In genomic region chr5:141878186-141878770, GRCh38 we compare ENCODE assay signal across 8 cellular contexts. TPM values are rescaled to one million over a fixed set of nuclear protein-coding genes. Genes with fewer than 3 reads are reported as not detected.
DNase-seq lines count a peak whose midpoint lies in the region; ATAC-seq and TF ChIP-seq lines count a peak whose summit lies in the region.

Gene PCDH1, minus strand, starts transcription at chr5:141878410. Its CDS starts 148 bp downstream, at chr5:141878262.

- peaks cover 0 to 41% (median 24%) of the 10 kb centered on the region in 4 donors for H3K4me1 ChIP-seq in Peyer's patch
- peaks cover 0 to 40% (median 38%) of the 10 kb centered on the region in 4 donors for H3K4me1 ChIP-seq in sigmoid colon

- no peaks in the 10 kb centered on the region for H3K36me3 ChIP-seq in Peyer's patch
- H3K36me3 ChIP-seq in sigmoid colon = no peaks in the 10 kb centered on the region

- no peaks in the 10 kb centered on the region for H3K36me3 Mint-ChIP-seq in immature natural killer cell

- intact Hi-C loops in sigmoid colon (cut with DNase I) = loop anchor here (1.0 to 5.0 kb wide), 4 partner anchors 29 to 185 kb away; partner anchors contain the start of gene DELE1

- ATAC-seq in HG03460 (IDR thresholded peaks at IDR 0.05; ENCODE audit: unreplicated experiment) = no peak

- TF ChIP-seq EP300 in sigmoid colon (IDR thresholded peaks at IDR 0.05) = no peak

- TF ChIP-seq POLR2A in Peyer's patch (IDR thresholded peaks at IDR 0.05) (peak in 1 of 2 donors; percentile 92), sigmoid colon (IDR thresholded peaks at IDR 0.05) (no peak)

- DNase-seq in NCI-H146 (lab: John Stamatoyannopoulos, UW) (peak; percentile 50), NCI-H146 treated with DMSO at 0.1 percent for 48 hours (lab: John Stamatoyannopoulos, UW; ENCODE audit: unreplicated experiment) (no peak), Peyer's patch (peak in 1 of 3 donors; percentile 81), caudate nucleus (lab: John Stamatoyannopoulos, UW) (peak in 45 of 61 donors; percentile 31 to 86 (median 72)), immature natural killer cell (peak; percentile 42 to 47 (median 45)), sigmoid colon (no peak), CD1c-positive myeloid dendritic cell (ENCODE audit: extremely low spot score) (no peak)

- peak within 1 kb of the TSS; percentile 70 to 87 (median 78) for H3K27ac Mint-ChIP-seq in immature natural killer cell

- peak within 1 kb of the TSS; percentile 88 to 95 (median 90) for H3K4me3 Mint-ChIP-seq in immature natural killer cell

- H3K4me3 ChIP-seq in Peyer's patch (peak within 1 kb of the TSS; percentile 50 to 94 (median 70)), sigmoid colon (peak within 1 kb of the TSS; percentile 40 to 71 (median 66))

- peaks cover 19 to 25% (median 22%) of the 10 kb centered on the region in 3 donors for H3K27me3 Mint-ChIP-seq in immature natural killer cell (ENCODE audit: low read depth in 3 of 3)

- H3K27me3 ChIP-seq in Peyer's patch (peaks cover 0 to 7% of the 10 kb centered on the region in 2 donors), sigmoid colon (peaks cover 32 to 81% (median 51%) of the 10 kb centered on the region in 3 donors)

- TF ChIP-seq CTCF in Peyer's patch (IDR thresholded peaks at IDR 0.05) (no peak), sigmoid colon (IDR thresholded peaks at IDR 0.05) (no peak)

- peaks cover 39 to 48% of the 10 kb centered on the region in 2 donors for H3K4me1 Mint-ChIP-seq in immature natural killer cell

- 1% methylated on average over 52 to 59 of the region's 64 CpGs for WGBS in sigmoid colon, 2 donors

- no peaks in the 10 kb centered on the region for H3K9me3 ChIP-seq in Peyer's patch
- H3K9me3 ChIP-seq in sigmoid colon = no peaks in the 10 kb centered on the region

- H3K27ac ChIP-seq in Peyer's patch (peak within 1 kb of the TSS; percentile 49 to 97 (median 92)), caudate nucleus (ENCODE audit: low read depth, low read length) (peak within 1 kb of the TSS; percentile 97), sigmoid colon (peak within 1 kb of the TSS; percentile 71 to 79 (median 74))

- no peaks in the 10 kb centered on the region for H3K9me3 Mint-ChIP-seq in immature natural killer cell

RNA-seq across cellular contexts. Expression of gene PCDH1, which starts in this region (rescaled TPM):
- 100 to 1,000 TPM in 3 of 4 donors, 10 to 100 TPM in 1; 64.4 to 169 (median 164) TPM for total RNA-seq in Peyer's patch
- polyA plus RNA-seq in immature natural killer cell = 10 to 100 TPM; 19.0 to 26.7 (median 21.8) TPM
- 10 to 100 TPM in 3 of 4 donors, 1 to 10 TPM in 1; 8.6 to 19.4 (median 13.4) TPM for total RNA-seq in sigmoid colon
- polyA plus RNA-seq in sigmoid colon = 10 to 100 TPM in 2 of 3 donors, 1 to 10 TPM in 1; 9.0 to 47.2 (median 11.8) TPM

Comparison
In these comparisons a context has a peak if more than half of its experiments do, and no peak if none do; other contexts are left out.
1. DNase-seq: peak in NCI-H146 (single experiment), caudate nucleus (45 of 61) and immature natural killer cell (3 of 3); none in NCI-H146 treated with DMSO at 0.1 percent for 48 hours (single experiment), sigmoid colon (single experiment) and CD1c-positive myeloid dendritic cell (single experiment).
2. Peak in every context shown above with its lines, with median percentiles within 50 percentile points of each other: H3K27ac ChIP-seq.